ENCODE assay signal across 9 cellular contexts in the genomic region with DNA sequence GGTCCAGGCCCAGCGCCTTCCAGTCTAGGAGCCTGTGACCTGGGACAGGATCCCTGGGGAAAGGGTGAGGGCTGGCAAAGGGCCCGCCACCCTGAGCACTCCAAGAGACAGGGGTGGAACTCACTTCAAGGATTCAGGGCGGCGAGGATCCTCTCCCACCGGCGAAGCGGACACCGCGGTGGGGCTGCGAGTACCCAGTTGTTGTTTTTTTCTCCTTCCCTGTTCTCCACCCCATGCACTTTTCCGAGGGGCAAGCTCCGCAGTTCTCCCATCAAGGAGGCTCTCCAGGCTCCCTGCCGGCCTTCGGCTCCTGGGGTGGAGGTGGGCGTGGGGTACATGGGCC. TPM values are rescaled to one million over a fixed set of nuclear protein-coding genes. Genes with fewer than 3 reads are reported as not detected.
DNase-seq lines count a peak whose midpoint lies in the region; ATAC-seq and TF ChIP-seq lines count a peak whose summit lies in the region.
"Had no signal": no experiment of that assay in that cellular context is flagged by ENCODE, and none has a peak within 500 bp of the region (broad histone marks: within the 10 kb centered on the region; RNA-seq: fewer than 3 reads in every experiment).

No MANE protein-coding gene starts in this region.

- no peak for TF ChIP-seq POLR2A in stomach (IDR thresholded peaks at IDR 0.05)

- H3K9me3 ChIP-seq in mammary epithelial cell (replicated peaks; ENCODE audit: insufficient read depth, low read length), result no peaks in the 10 kb centered on the region
- H3K9me3 ChIP-seq in left lung, result no peaks in the 10 kb centered on the region
- H3K9me3 ChIP-seq in stomach, result no peaks in the 10 kb centered on the region

- H4K20me1 ChIP-seq in KMS-11 (ENCODE audit: insufficient read depth), result no peaks in the 10 kb centered on the region
- no peaks in the 10 kb centered on the region for H4K20me1 ChIP-seq in mammary epithelial cell (ENCODE audit: insufficient read depth, low read length)

- H3K4me3 ChIP-seq in KMS-11 (IDR thresholded peaks at IDR 0.05; ENCODE audit: insufficient read depth, low read depth, low read length) (no peak overlapping the region), mammary epithelial cell (replicated peaks in 1 of 3; ENCODE audit: insufficient read depth in 1 of 3, low read depth in 2 of 3, low read length in 3 of 3) (peak overlapping the region in 1 of 3 experiments; percentile 66), left lung (peak overlapping the region; percentile 56 to 57), stomach (peak overlapping the region; percentile 57 to 78 (median 66))

- BruUV-seq in mammary epithelial cell (replicated peaks; lab: Mats Ljungman, UMichigan), result no TSS peak

- intact Hi-C loops in mammary epithelial cell (cut with micrococcal nuclease), result no loop called here
- intact Hi-C loops in left lung (cut with DNase I), result no loop called here
- intact Hi-C loops in stomach (cut with DNase I; ENCODE audit: low total_unique reads), result no loop called here

- in situ Hi-C loops in mammary epithelial cell (cut with MboI; ENCODE audit: low sequenced_read_pairs in 2 of 2), result no loop called here

- no peak overlapping the region for H3K9ac ChIP-seq in KMS-11
- H3K9ac ChIP-seq in mammary epithelial cell (ENCODE audit: insufficient read depth, low read length), result no peak overlapping the region

- H3K4me1 ChIP-seq in KMS-11 (ENCODE audit: low read depth, poor library complexity, severe bottlenecking) (no peaks in the 10 kb centered on the region), mammary epithelial cell (ENCODE audit: insufficient read depth, low read length) (peaks cover 9% of the 10 kb centered on the region), left lung (peaks cover 4 to 16% of the 10 kb centered on the region in 2 donors), stomach (peaks cover 13 to 29% (median 22%) of the 10 kb centered on the region in 4 donors)

- H3K27ac ChIP-seq in KMS-11 (no peak overlapping the region), mammary epithelial cell (ENCODE audit: insufficient read depth, low read depth, low read length) (no peak overlapping the region), left lung (no peak overlapping the region), stomach (peak overlapping the region in 1 of 5 donors; percentile 60)

- TF ChIP-seq EP300 in stomach (IDR thresholded peaks at IDR 0.05), result no peak

- peak overlapping the region; percentile 59 for H2AFZ ChIP-seq in KMS-11 (ENCODE audit: low read depth)
- H2AFZ ChIP-seq in mammary epithelial cell (ENCODE audit: low read depth, low read length), result peak overlapping the region; percentile 88

- TF ChIP-seq CTCF in KMS-11 (conservative IDR thresholded peaks at IDR 0.05; ENCODE audit: low read depth, low read length), result no peak
- TF ChIP-seq CTCF in mammary epithelial cell (conservative IDR thresholded peaks at IDR 0.05 in 1 of 2, IDR thresholded peaks at IDR 0.05 in 1 of 2; ENCODE audit: extremely low read depth in 1 of 2, insufficient read depth in 1 of 2, low read depth in 1 of 2, low read length in 2 of 2), result no peak
- TF ChIP-seq CTCF in left lung (IDR thresholded peaks at IDR 0.05), result no peak
- TF ChIP-seq CTCF in stomach (IDR thresholded peaks at IDR 0.05), result no peak

- H3K27me3 ChIP-seq in KMS-11 (ENCODE audit: insufficient read depth, low read depth) (peaks cover 10% of the 10 kb centered on the region; the same call in 1 of the 2 replicates), mammary epithelial cell (ENCODE audit: insufficient read depth, low read length) (no peaks in the 10 kb centered on the region), left lung (peaks cover 0 to 43% of the 10 kb centered on the region in 2 donors), stomach (peaks cover 0 to 45% (median 15%) of the 10 kb centered on the region in 3 donors)

- dilution Hi-C loops in mammary epithelial cell (cut with HindIII; ENCODE audit: low sequenced_read_pairs), result no loop called here

- DNase-seq in mammary epithelial cell (no peak), left lung (no peak), stomach (no peak), EL (no peak), NK-92 (lab: John Stamatoyannopoulos, UW; ENCODE audit: unreplicated experiment) (no peak)
- DNase-seq: midbrain, NCI-H524 treated with DMSO at 0.1 percent for 48 hours had no signal

- CTCF ChIA-PET in mammary epithelial cell (lab: Charles Lee; ENCODE audit: low non-redundant PET), result no interaction called here

- H3K36me3 ChIP-seq in KMS-11 (ENCODE audit: insufficient read depth) (no peaks in the 10 kb centered on the region), mammary epithelial cell (ENCODE audit: insufficient read depth, low read length) (no peaks in the 10 kb centered on the region), left lung (no peaks in the 10 kb centered on the region), stomach (no peaks in the 10 kb centered on the region)

- H3K79me2 ChIP-seq in KMS-11 (ENCODE audit: insufficient read depth, low read depth) (no peaks in the 10 kb centered on the region), mammary epithelial cell (ENCODE audit: insufficient read depth, low read length) (no peaks in the 10 kb centered on the region)

- 86% methylated on average over 10 of the region's 15 CpGs for WGBS in mammary epithelial cell (ENCODE audit: low coverage, missing lambda C conversion rate)
- WGBS in stomach, 5 donors, result 73 to 80% (median 77%) methylated on average over 15 of the region's 15 CpGs

- ATAC-seq in left lung (peak; percentile 46), GM21528 (IDR thresholded peaks at IDR 0.05; ENCODE audit: low FRiP score, unreplicated experiment) (no peak)

- H3K4me2 ChIP-seq in KMS-11, result no peak overlapping the region
- H3K4me2 ChIP-seq in mammary epithelial cell (ENCODE audit: insufficient read depth, low read depth, low read length), result peak overlapping the region; percentile 94

RNA-seq across cellular contexts. Expression of gene PAQR5, which starts 0.4 kb away (rescaled TPM):
- total RNA-seq in mammary epithelial cell, result 1 to 10 TPM in 1 of 2 donors, under 1 TPM in 1; 0.66 to 1.5 TPM
- 19.2 TPM for polyA plus RNA-seq in mammary epithelial cell
- polyA minus RNA-seq in mammary epithelial cell, result 37.7 TPM
- total RNA-seq in left lung, result 10 to 100 TPM; 15.7 to 17.7 TPM
- total RNA-seq in stomach, result 10 to 100 TPM in 3 of 5 donors, 1 to 10 TPM in 1, not detected in 1; 4.6 to 37.9 (median 14.3) TPM
- 1 to 10 TPM; 3.6 to 7.5 (median 4.4) TPM for polyA plus RNA-seq in stomach
